In genomic region chr17:1626333-1626732, GRCh38 we compare ENCODE assay signal across 8 cellular contexts. TPM values are rescaled to one million over a fixed set of nuclear protein-coding genes. Genes with fewer than 3 reads are reported as not detected.
DNase-seq lines count a peak whose midpoint lies in the region; ATAC-seq and TF ChIP-seq lines count a peak whose summit lies in the region.
"Had no signal": no experiment of that assay in that cellular context is flagged by ENCODE, and none has a peak within 500 bp of the region (broad histone marks: within the 10 kb centered on the region; RNA-seq: fewer than 3 reads in every experiment).

No MANE protein-coding gene starts in this region.

- H2BK15ac ChIP-seq in mesenchymal stem cell (ENCODE audit: low read depth, poor library complexity, severe bottlenecking) = no peak overlapping the region

- no peak overlapping the region for H3K4ac ChIP-seq in mesenchymal stem cell (ENCODE audit: low read depth in 1 of 2, low read length in 2 of 2)

- peaks cover 0 to 6% (median 0%) of the 10 kb centered on the region in 5 experiments for H3K9me3 Mint-ChIP-seq in brain
- H3K9me3 Mint-ChIP-seq: activated naive CD4-positive, alpha-beta T cell treated with anti-CD3 and anti-CD28 coated beads, Interleukin-2, amount 10 ng/mL, durations not matched to agents 7 days and 5 days had no signal

- no peak overlapping the region for H3K4me2 ChIP-seq in mesenchymal stem cell (ENCODE audit: low read length, poor library complexity, severe bottlenecking)

- peaks cover 31% of the 10 kb centered on the region for H3K36me3 Mint-ChIP-seq in brain
- H3K36me3 Mint-ChIP-seq: activated naive CD4-positive, alpha-beta T cell treated with anti-CD3 and anti-CD28 coated beads, Interleukin-2, amount 10 ng/mL, durations not matched to agents 7 days and 5 days had no signal

- 16% methylated on average over 3 of the region's 3 CpGs for WGBS in mesenchymal stem cell
- 68 to 72% methylated on average over 3 of the region's 3 CpGs for WGBS in body of pancreas, 2 donors

- intact Hi-C loops in body of pancreas (cut with DNase I) = no loop called here

- TF ChIP-seq CTCF in HL-60 (IDR thresholded peaks at IDR 0.05; ENCODE audit: insufficient read depth, low read length) = no peak
- TF ChIP-seq CTCF in brain (conservative IDR thresholded peaks at IDR 0.05) = no peak
- TF ChIP-seq CTCF in body of pancreas (IDR thresholded peaks at IDR 0.05) = no peak

- no peak overlapping the region for H3K14ac ChIP-seq in mesenchymal stem cell (ENCODE audit: low read length in 2 of 2)

- H2BK12ac ChIP-seq in mesenchymal stem cell (ENCODE audit: low read length in 2 of 2) = no peak overlapping the region

- no peak overlapping the region for H2AK5ac ChIP-seq in mesenchymal stem cell (ENCODE audit: low read length, severe bottlenecking)

- ATAC-seq in GM19397 (IDR thresholded peaks at IDR 0.05; ENCODE audit: unreplicated experiment) = no peak
- ATAC-seq in body of pancreas = no peak

- H2BK5ac ChIP-seq in mesenchymal stem cell (ENCODE audit: low read depth, low read length, poor library complexity, severe bottlenecking) = no peak overlapping the region

- no peak overlapping the region for H2AFZ ChIP-seq in mesenchymal stem cell (ENCODE audit: low read depth, low read length)

- DNase-seq in HL-60 (ENCODE audit: low read depth in 1 of 2, low spot score in 1 of 2) (no peak), mesenchymal stem cell (peak; percentile 37), body of pancreas (no peak), inferior parietal cortex (ENCODE audit: extremely low spot score) (no peak)
- DNase-seq: activated naive CD4-positive, alpha-beta T cell treated with anti-CD3 and anti-CD28 coated beads, Interleukin-2, amount 10 ng/mL, durations not matched to agents 7 days and 5 days had no signal

- H4K91ac ChIP-seq in mesenchymal stem cell (ENCODE audit: low read length) = no peak overlapping the region

- H3K27ac ChIP-seq in HL-60 (replicated peaks) (peak overlapping the region; percentile 63), mesenchymal stem cell (ENCODE audit: low read length, poor library complexity, severe bottlenecking) (no peak overlapping the region), subcutaneous abdominal adipose tissue (ENCODE audit: low read depth, low read length) (peak overlapping the region; percentile 84), body of pancreas (peak overlapping the region in 1 of 4 donors; percentile 90)

- no peak overlapping the region for H4K8ac ChIP-seq in mesenchymal stem cell (ENCODE audit: low read length)

- peaks cover 32% of the 10 kb centered on the region for H3K4me1 Mint-ChIP-seq in brain

- H3K23ac ChIP-seq in mesenchymal stem cell (ENCODE audit: low read length in 2 of 2) = peak overlapping the region in 1 of 2 experiments; percentile 84

- H3K18ac ChIP-seq in mesenchymal stem cell (ENCODE audit: low read depth in 1 of 2, low read length in 2 of 2) = no peak overlapping the region

- H3K9ac ChIP-seq in mesenchymal stem cell (ENCODE audit: low read length) = peak overlapping the region; percentile 25
- H3K9ac ChIP-seq in subcutaneous abdominal adipose tissue (ENCODE audit: low read length in 5 of 5) = peak overlapping the region in 4 of 5 donors; percentile 5 to 67 (median 66)

- peak overlapping the region; percentile 82 to 89 (median 85) for H3K4me3 Mint-ChIP-seq in brain

- H3K9me3 ChIP-seq in mesenchymal stem cell (ENCODE audit: control insufficient read depth, low read length) (no peaks in the 10 kb centered on the region), subcutaneous abdominal adipose tissue (ENCODE audit: control insufficient read depth in 5 of 5, low read length in 5 of 5) (no peaks in the 10 kb centered on the region), body of pancreas (no peaks in the 10 kb centered on the region)

- peaks cover 9% of the 10 kb centered on the region for H3K27me3 Mint-ChIP-seq in brain

- peaks cover 2% of the 10 kb centered on the region for H3K79me1 ChIP-seq in mesenchymal stem cell (replicated peaks; ENCODE audit: low read length, poor library complexity, severe bottlenecking)

- TF ChIP-seq POLR2A in body of pancreas (IDR thresholded peaks at IDR 0.05) = no peak

- H3K4me3 ChIP-seq in HL-60 (replicated peaks; ENCODE audit: insufficient read depth, low read length) (no peak overlapping the region), mesenchymal stem cell (ENCODE audit: insufficient read depth in 1 of 2, low read depth in 1 of 2, low read length in 2 of 2) (peak overlapping the region in 1 of 2 experiments; percentile 58), subcutaneous abdominal adipose tissue (ENCODE audit: low read depth in 1 of 5, low read length in 5 of 5) (peak overlapping the region; percentile 37 to 95 (median 70)), body of pancreas (no peak overlapping the region)

- no peak overlapping the region for H2BK120ac ChIP-seq in mesenchymal stem cell (ENCODE audit: low read depth, low read length)

- H3K27me3 ChIP-seq in HL-60 (ENCODE audit: insufficient read depth, poor library complexity, severe bottlenecking) (no peaks in the 10 kb centered on the region), mesenchymal stem cell (ENCODE audit: control insufficient read depth in 1 of 2, insufficient read depth in 1 of 2, low read length in 2 of 2) (peaks cover 5 to 21% of the 10 kb centered on the region in 2 experiments), subcutaneous abdominal adipose tissue (ENCODE audit: control insufficient read depth in 5 of 5, insufficient read depth in 4 of 5, low read length in 5 of 5) (no peaks in the 10 kb centered on the region), body of pancreas (no peaks in the 10 kb centered on the region)

- peak overlapping the region; percentile 81 to 95 (median 90) for H3K27ac Mint-ChIP-seq in brain
- H3K27ac Mint-ChIP-seq: activated naive CD4-positive, alpha-beta T cell treated with anti-CD3 and anti-CD28 coated beads, Interleukin-2, amount 10 ng/mL, durations not matched to agents 7 days and 5 days had no signal

- peaks cover 0 to 9% of the 10 kb centered on the region in 2 experiments for H3K36me3 ChIP-seq in mesenchymal stem cell (ENCODE audit: control insufficient read depth in 1 of 2, insufficient read depth in 2 of 2, low read depth in 1 of 2, low read length in 2 of 2)
- peaks cover 0 to 18% (median 6%) of the 10 kb centered on the region in 5 donors for H3K36me3 ChIP-seq in subcutaneous abdominal adipose tissue (ENCODE audit: control insufficient read depth in 5 of 5, insufficient read depth in 5 of 5, low read length in 5 of 5)
- H3K36me3 ChIP-seq in body of pancreas (replicated peaks in 1 of 2; ENCODE audit: insufficient read depth in 1 of 2, low read depth in 2 of 2) = no peaks in the 10 kb centered on the region

- H3K4me1 ChIP-seq in mesenchymal stem cell (ENCODE audit: control insufficient read depth, insufficient read depth, low read depth, low read length) (peaks cover 24% of the 10 kb centered on the region), subcutaneous abdominal adipose tissue (ENCODE audit: control insufficient read depth in 5 of 5, insufficient read depth in 5 of 5, low read length in 5 of 5) (peaks cover 7 to 70% (median 54%) of the 10 kb centered on the region in 5 donors), body of pancreas (peaks cover 20% of the 10 kb centered on the region)

RNA-seq across cellular contexts. Expression of gene SLC43A2, which starts 2.3 kb away (rescaled TPM):
- polyA plus RNA-seq in brain (ENCODE audit: insufficient read depth, low read depth, low replicate concordance) = 22.1 TPM
- 14.0 TPM for polyA plus RNA-seq in mesenchymal stem cell (2013, experiment 1 of 2)
- 13.3 TPM for polyA plus RNA-seq in mesenchymal stem cell (2013, experiment 2 of 2)
- 10 to 100 TPM in 1 of 2 donors, 1 to 10 TPM in 1; 9.6 to 22.4 TPM for total RNA-seq in body of pancreas

RNA-seq across cellular contexts. Expression of gene SCARF1, which starts 19.2 kb away (rescaled TPM):
- polyA plus RNA-seq in brain (ENCODE audit: insufficient read depth, low read depth, low replicate concordance) = 2.6 TPM
- 3.0 TPM for polyA plus RNA-seq in mesenchymal stem cell (2013, experiment 1 of 2)
- 3.3 TPM for polyA plus RNA-seq in mesenchymal stem cell (2013, experiment 2 of 2)
- total RNA-seq in body of pancreas = 10 to 100 TPM in 1 of 2 donors, 1 to 10 TPM in 1; 9.1 to 15.5 TPM

RNA-seq across cellular contexts. Expression of gene RILP, which starts 23.3 kb away (rescaled TPM):
- 9.7 TPM for polyA plus RNA-seq in brain (ENCODE audit: insufficient read depth, low read depth, low replicate concordance)
- 10.4 TPM for polyA plus RNA-seq in mesenchymal stem cell (2013, experiment 1 of 2)
- 10.6 TPM for polyA plus RNA-seq in mesenchymal stem cell (2013, experiment 2 of 2)
- 10 to 100 TPM; 21.0 to 68.2 TPM for total RNA-seq in body of pancreas

RNA-seq across cellular contexts. Expression of gene PRPF8, which starts 58.3 kb away (rescaled TPM):
- polyA plus RNA-seq in brain (ENCODE audit: insufficient read depth, low read depth, low replicate concordance) = 418 TPM
- polyA plus RNA-seq in mesenchymal stem cell (2013, experiment 1 of 2) = 89.1 TPM
- polyA plus RNA-seq in mesenchymal stem cell (2013, experiment 2 of 2) = 80.8 TPM
- 100 to 1,000 TPM in 1 of 2 donors, 10 to 100 TPM in 1; 84.7 to 100 TPM for total RNA-seq in body of pancreas

Comparison
In these comparisons a context has a peak if more than half of its experiments do, and no peak if none do; other contexts are left out.
1. H3K4me3 ChIP-seq: peak in subcutaneous abdominal adipose tissue (5 of 5); none in HL-60 (single experiment) and body of pancreas (0 of 2).